ENCODE assay signal across 24 cellular contexts in the genomic region with DNA sequence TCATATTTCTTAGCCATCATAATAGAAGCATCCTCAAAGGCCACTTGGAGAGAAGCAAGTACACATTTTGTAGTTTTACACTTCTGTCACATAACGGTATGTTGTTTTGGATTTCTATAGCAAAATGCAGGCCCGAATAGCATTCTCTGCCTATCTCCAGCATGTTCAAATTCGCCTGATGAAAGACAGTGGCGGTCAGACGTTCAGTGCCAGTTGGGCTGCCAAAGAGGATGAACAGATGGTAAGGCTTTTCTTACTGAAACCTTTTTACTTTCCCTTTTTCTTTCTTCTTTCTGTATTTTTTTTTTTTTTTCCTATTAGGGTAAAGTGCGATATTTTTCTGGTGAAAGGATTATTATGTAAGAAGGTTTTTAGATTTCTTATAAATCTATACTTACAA.
"Had no signal": no experiment of that assay in that cellular context is flagged by ENCODE, and none has a peak within 500 bp of the region (broad histone marks: within the 10 kb centered on the region; RNA-seq: fewer than 3 reads in every experiment).

No MANE protein-coding gene starts in this region.

- H3K36me3 ChIP-seq: brain microvascular endothelial cell, MG63, SJSA1 had no signal

- H3K4me1 ChIP-seq: SJSA1 had no signal

- H3K27ac ChIP-seq: brain microvascular endothelial cell, SJSA1 had no signal

- H3K9me3 ChIP-seq: MG63, SJSA1, SK-N-SH had no signal

- H3K27me3 ChIP-seq: brain microvascular endothelial cell, MG63, SJSA1 had no signal

- DNase-seq: activated CD4-positive, alpha-beta memory T cell treated with anti-CD3 and anti-CD28 coated beads for 36 hours; activated CD4-positive, alpha-beta T cell treated with anti-CD3 and anti-CD28 coated beads, Interleukin-2, amount 50 U/mL, for 1 hour; activated CD8-positive, alpha-beta memory T cell treated with anti-CD3 and anti-CD28 coated beads, Interleukin-2, amount 50 U/mL, for 4 hours; activated gamma-delta T cell treated with Interleukin-2 at 50 U/mL for 16 hours; activated naive CD4-positive, alpha-beta T cell treated with anti-CD3 and anti-CD28 coated beads, Interleukin-2, amount 10 ng/mL, durations not matched to agents 7 days and 5 days; activated naive CD8-positive, alpha-beta T cell treated with anti-CD3 and anti-CD28 coated beads, Interleukin-2, amount 50 U/mL, for 24 hours; activated T-cell treated with anti-CD3 and anti-CD28 coated beads for 4 hours; activated T-cell treated with anti-CD3 and anti-CD28 coated beads, Interleukin-2, amount 50 U/mL, for 4 hours; brain microvascular endothelial cell; Kasumi-1; KG1; MG63; NCI-H1092; NCI-H1436 treated with DMSO at 0.1 percent for 48 hours; NCI-H187 treated with DMSO at 0.1 percent for 48 hours; NCI-H2081; NCI-H2227 treated with DMSO at 0.1 percent for 48 hours; NCI-H69; NCI-H82; SHP77 treated with DMSO at 0.1 percent for 48 hours; SK-N-SH had no signal

- H3K4me3 ChIP-seq: MG63, SJSA1 had no signal

- ATAC-seq: activated naive CD8-positive, alpha-beta T cell treated with anti-CD3 and anti-CD28 coated beads, Interleukin-2, amount 50 U/mL, for 24 hours; activated T-cell treated with anti-CD3 and anti-CD28 coated beads, Interleukin-2, amount 50 U/mL, for 4 hours; Panc1 had no signal

- FAIRE-seq: TTC549 had no signal
